Comparison of ENCODE assay signal across 1 cellular context in genomic region chr7:69631131-69631530, GRCh38.
TF ChIP-seq lines count a peak whose summit lies in the region.

No MANE protein-coding gene starts in this region.

TF ChIP-seq in GM12878, 131 proteins besides CTCF, POLR2A, EP300 and RAD21 (continued from another document):
- TF ChIP-seq, protein P1, sequence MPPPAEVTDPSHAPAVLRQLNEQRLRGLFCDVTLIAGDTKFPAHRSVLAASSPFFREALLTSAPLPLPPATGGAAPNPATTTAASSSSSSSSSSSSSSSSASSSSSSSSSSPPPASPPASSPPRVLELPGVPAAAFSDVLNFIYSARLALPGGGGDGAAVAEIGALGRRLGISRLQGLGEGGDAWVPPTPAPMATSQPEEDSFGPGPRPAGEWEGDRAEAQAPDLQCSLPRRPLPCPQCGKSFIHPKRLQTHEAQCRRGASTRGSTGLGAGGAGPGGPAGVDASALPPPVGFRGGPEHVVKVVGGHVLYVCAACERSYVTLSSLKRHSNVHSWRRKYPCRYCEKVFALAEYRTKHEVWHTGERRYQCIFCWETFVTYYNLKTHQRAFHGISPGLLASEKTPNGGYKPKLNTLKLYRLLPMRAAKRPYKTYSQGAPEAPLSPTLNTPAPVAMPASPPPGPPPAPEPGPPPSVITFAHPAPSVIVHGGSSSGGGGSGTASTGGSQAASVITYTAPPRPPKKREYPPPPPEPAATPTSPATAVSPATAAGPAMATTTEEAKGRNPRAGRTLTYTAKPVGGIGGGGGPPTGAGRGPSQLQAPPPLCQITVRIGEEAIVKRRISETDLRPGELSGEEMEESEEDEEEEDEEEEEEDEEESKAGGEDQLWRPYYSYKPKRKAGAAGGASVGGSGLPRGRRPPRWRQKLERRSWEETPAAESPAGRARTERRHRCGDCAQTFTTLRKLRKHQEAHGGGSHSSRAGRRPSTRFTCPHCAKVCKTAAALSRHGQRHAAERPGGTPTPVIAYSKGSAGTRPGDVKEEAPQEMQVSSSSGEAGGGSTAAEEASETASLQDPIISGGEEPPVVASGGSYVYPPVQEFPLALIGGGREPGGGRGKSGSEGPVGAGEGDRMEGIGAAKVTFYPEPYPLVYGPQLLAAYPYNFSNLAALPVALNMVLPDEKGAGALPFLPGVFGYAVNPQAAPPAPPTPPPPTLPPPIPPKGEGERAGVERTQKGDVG (CRISPR knock-in tag; IDR thresholded peaks at IDR 0.05): no peak
- TF ChIP-seq ZNF274 (IDR thresholded peaks at IDR 0.05; ENCODE audit: insufficient read depth, insufficient read length): no peak
- no peak for TF ChIP-seq MEF2B (IDR thresholded peaks at IDR 0.05; ENCODE audit: partially characterized antibody, poor library complexity, severe bottlenecking)
- TF ChIP-seq CHD2 (IDR thresholded peaks at IDR 0.05; ENCODE audit: borderline replicate concordance, low read depth, low read length): no peak
- TF ChIP-seq, protein P2, sequence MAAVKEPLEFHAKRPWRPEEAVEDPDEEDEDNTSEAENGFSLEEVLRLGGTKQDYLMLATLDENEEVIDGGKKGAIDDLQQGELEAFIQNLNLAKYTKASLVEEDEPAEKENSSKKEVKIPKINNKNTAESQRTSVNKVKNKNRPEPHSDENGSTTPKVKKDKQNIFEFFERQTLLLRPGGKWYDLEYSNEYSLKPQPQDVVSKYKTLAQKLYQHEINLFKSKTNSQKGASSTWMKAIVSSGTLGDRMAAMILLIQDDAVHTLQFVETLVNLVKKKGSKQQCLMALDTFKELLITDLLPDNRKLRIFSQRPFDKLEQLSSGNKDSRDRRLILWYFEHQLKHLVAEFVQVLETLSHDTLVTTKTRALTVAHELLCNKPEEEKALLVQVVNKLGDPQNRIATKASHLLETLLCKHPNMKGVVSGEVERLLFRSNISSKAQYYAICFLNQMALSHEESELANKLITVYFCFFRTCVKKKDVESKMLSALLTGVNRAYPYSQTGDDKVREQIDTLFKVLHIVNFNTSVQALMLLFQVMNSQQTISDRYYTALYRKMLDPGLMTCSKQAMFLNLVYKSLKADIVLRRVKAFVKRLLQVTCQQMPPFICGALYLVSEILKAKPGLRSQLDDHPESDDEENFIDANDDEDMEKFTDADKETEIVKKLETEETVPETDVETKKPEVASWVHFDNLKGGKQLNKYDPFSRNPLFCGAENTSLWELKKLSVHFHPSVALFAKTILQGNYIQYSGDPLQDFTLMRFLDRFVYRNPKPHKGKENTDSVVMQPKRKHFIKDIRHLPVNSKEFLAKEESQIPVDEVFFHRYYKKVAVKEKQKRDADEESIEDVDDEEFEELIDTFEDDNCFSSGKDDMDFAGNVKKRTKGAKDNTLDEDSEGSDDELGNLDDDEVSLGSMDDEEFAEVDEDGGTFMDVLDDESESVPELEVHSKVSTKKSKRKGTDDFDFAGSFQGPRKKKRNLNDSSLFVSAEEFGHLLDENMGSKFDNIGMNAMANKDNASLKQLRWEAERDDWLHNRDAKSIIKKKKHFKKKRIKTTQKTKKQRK (IDR thresholded peaks at IDR 0.05; ENCODE audit: low read depth, low read length): no peak
- TF ChIP-seq PAX8 (IDR thresholded peaks at IDR 0.05): no peak
- TF ChIP-seq, protein P3, sequence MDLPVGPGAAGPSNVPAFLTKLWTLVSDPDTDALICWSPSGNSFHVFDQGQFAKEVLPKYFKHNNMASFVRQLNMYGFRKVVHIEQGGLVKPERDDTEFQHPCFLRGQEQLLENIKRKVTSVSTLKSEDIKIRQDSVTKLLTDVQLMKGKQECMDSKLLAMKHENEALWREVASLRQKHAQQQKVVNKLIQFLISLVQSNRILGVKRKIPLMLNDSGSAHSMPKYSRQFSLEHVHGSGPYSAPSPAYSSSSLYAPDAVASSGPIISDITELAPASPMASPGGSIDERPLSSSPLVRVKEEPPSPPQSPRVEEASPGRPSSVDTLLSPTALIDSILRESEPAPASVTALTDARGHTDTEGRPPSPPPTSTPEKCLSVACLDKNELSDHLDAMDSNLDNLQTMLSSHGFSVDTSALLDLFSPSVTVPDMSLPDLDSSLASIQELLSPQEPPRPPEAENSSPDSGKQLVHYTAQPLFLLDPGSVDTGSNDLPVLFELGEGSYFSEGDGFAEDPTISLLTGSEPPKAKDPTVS (IDR thresholded peaks at IDR 0.05; ENCODE audit: low read depth, low read length): no peak
- TF ChIP-seq, protein P4, sequence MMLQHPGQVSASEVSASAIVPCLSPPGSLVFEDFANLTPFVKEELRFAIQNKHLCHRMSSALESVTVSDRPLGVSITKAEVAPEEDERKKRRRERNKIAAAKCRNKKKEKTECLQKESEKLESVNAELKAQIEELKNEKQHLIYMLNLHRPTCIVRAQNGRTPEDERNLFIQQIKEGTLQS (IDR thresholded peaks at IDR 0.05; ENCODE audit: borderline replicate concordance, extremely low read depth, low read depth, low read length): no peak
- TF ChIP-seq SMAD1 (IDR thresholded peaks at IDR 0.05; ENCODE audit: low read depth, partially characterized antibody): no peak
- TF ChIP-seq MEF2A (IDR thresholded peaks at IDR 0.05; ENCODE audit: insufficient read depth, low read depth, low read length): no peak
- TF ChIP-seq SIN3A (IDR thresholded peaks at IDR 0.05; ENCODE audit: low read depth, low read length): no peak
